Comparison of ENCODE assay signal across 7 cellular contexts in genomic region chr6:169212897-169213813, GRCh38.
DNase-seq lines count a peak whose midpoint lies in the region; ATAC-seq and TF ChIP-seq lines count a peak whose summit lies in the region.

No MANE protein-coding gene starts in this region.

- ATAC-seq in GM18858 (IDR thresholded peaks at IDR 0.05; ENCODE audit: unreplicated experiment) = peak; percentile 98
- peak; percentile 99 for ATAC-seq in HG03039 (IDR thresholded peaks at IDR 0.05; ENCODE audit: unreplicated experiment)

- TF ChIP-seq CTCF in choroid plexus epithelial cell (conservative IDR thresholded peaks at IDR 0.05; ENCODE audit: low read depth, low read length) = peak; percentile 52

- no peak overlapping the region for H3K4me3 ChIP-seq in choroid plexus epithelial cell (ENCODE audit: low read depth, low read length)

- peak; percentile 46 for DNase-seq in NCI-H345 treated with DMSO at 0.1 percent for 48 hours (lab: John Stamatoyannopoulos, UW; ENCODE audit: unreplicated experiment)
- peak; percentile 80 for DNase-seq in activated CD4-positive, alpha-beta T cell treated with anti-CD3 and anti-CD28 coated beads for 4 hours
- peak; percentile 93 for DNase-seq in choroid plexus epithelial cell (ENCODE audit: low read depth)
- peak; percentile 58 for DNase-seq in kidney glomerular epithelial cell (lab: John Stamatoyannopoulos, UW)
- peak; percentile 93 for DNase-seq in stimulated activated CD4-positive, alpha-beta T cell treated with anti-CD3 and anti-CD28 coated beads, Interleukin-15, amount 100 ng/mL, for 24 hours
